In genomic region chr18:49795612-49796552, GRCh38 we compare ENCODE assay signal across 27 cellular contexts. TPM values are rescaled to one million over a fixed set of nuclear protein-coding genes. Genes with fewer than 3 reads are reported as not detected.
DNase-seq lines count a peak whose midpoint lies in the region; FAIRE-seq and TF ChIP-seq lines count a peak whose summit lies in the region.
"Had no signal": no experiment of that assay in that cellular context is flagged by ENCODE, and none has a peak within 500 bp of the region (broad histone marks: within the 10 kb centered on the region; RNA-seq: fewer than 3 reads in every experiment).

No MANE protein-coding gene starts in this region.

- no peak overlapping the region for H3K4me3 Mint-ChIP-seq in activated T-helper 2 cell treated with anti-CD3 and anti-CD28 coated beads, Interferon-gamma antibody, Interleukin-2, Interleukin-4, amounts not matched to agents 10 μg/mL and 5 μg/mL and 100 μg/mL, durations not matched to agents 14 hours and 24 hours and 36 hours (ENCODE audit: low read depth)
- H3K4me3 Mint-ChIP-seq: neural progenitor cell; stimulated activated memory B cell treated with anti-CD40 and anti-IgM and Interleukin-4, amounts not matched to agents 10 μg/mL and 1 μg/mL and 100 μg/mL, for 72 hours had no signal

- no peak overlapping the region for H3K4me3 ChIP-seq in adrenal gland
- H3K4me3 ChIP-seq: body of pancreas, GM12878, lower lobe of right lung, mucosa of descending colon, neural progenitor cell, SJSA1 had no signal

- TF ChIP-seq CTCF in D721Med (IDR thresholded peaks at IDR 0.05; ENCODE audit: insufficient read depth, missing control alignments) (no peak), adrenal gland (IDR thresholded peaks at IDR 0.05) (no peak)

- peaks cover 0 to 34% of the 10 kb centered on the region in 2 donors for H3K36me3 ChIP-seq in adrenal gland (replicated peaks in 1 of 2)

- peak overlapping the region; percentile 44 for H3K27ac Mint-ChIP-seq in activated T-helper 2 cell treated with anti-CD3 and anti-CD28 coated beads, Interferon-gamma antibody, Interleukin-2, Interleukin-4, amounts not matched to agents 10 μg/mL and 5 μg/mL and 100 μg/mL, durations not matched to agents 14 hours and 24 hours and 36 hours
- H3K27ac Mint-ChIP-seq: neural progenitor cell; stimulated activated memory B cell treated with anti-CD40 and anti-IgM and Interleukin-4, amounts not matched to agents 10 μg/mL and 1 μg/mL and 100 μg/mL, for 72 hours had no signal

- no peaks in the 10 kb centered on the region for H3K27me3 ChIP-seq in adrenal gland
- H3K27me3 ChIP-seq: body of pancreas, neural progenitor cell, SJSA1 had no signal

- no peaks in the 10 kb centered on the region for H3K4me1 ChIP-seq in adrenal gland (replicated peaks in 1 of 2)
- H3K4me1 ChIP-seq: lower lobe of right lung, neural progenitor cell had no signal

- DNase-seq in D721Med (ENCODE audit: insufficient read length, low spot score) (no peak), DMS53 treated with DMSO at 0.1 percent for 48 hours (lab: John Stamatoyannopoulos, UW; ENCODE audit: unreplicated experiment) (peak; percentile 18), iris pigment epithelial cell (ENCODE audit: low read depth) (peak; percentile 49), KBM-7 (no peak), adrenal gland (no peak), A172 (ENCODE audit: low spot score) (no peak)
- no peak for DNase-seq in activated T-helper 2 cell treated with anti-CD3 and anti-CD28 coated beads, Interferon-gamma antibody, Interleukin-2, Interleukin-4, amounts not matched to agents 10 μg/mL and 5 μg/mL and 100 μg/mL, durations not matched to agents 14 hours and 24 hours and 36 hours (ENCODE audit: low spot score)
- DNase-seq: activated CD8-positive, alpha-beta memory T cell treated with anti-CD3 and anti-CD28 coated beads for 24 hours; body of pancreas; lower lobe of right lung; mucosa of descending colon; NCI-H1436; NCI-H345; NCI-H748 treated with DMSO at 0.1 percent for 48 hours; posterior cingulate gyrus; RPMI8226; stimulated activated CD4-positive, alpha-beta T cell treated with anti-CD3 and anti-CD28 coated beads, Interleukin-4, amount 100 ng/mL, for 4 hours; T-helper 1 cell had no signal

- H3K4me1 Mint-ChIP-seq in activated T-helper 2 cell treated with anti-CD3 and anti-CD28 coated beads, Interferon-gamma antibody, Interleukin-2, Interleukin-4, amounts not matched to agents 10 μg/mL and 5 μg/mL and 100 μg/mL, durations not matched to agents 14 hours and 24 hours and 36 hours (ENCODE audit: low read depth): peaks cover 17% of the 10 kb centered on the region
- H3K4me1 Mint-ChIP-seq: stimulated activated memory B cell treated with anti-CD40 and anti-IgM and Interleukin-4, amounts not matched to agents 10 μg/mL and 1 μg/mL and 100 μg/mL, for 72 hours had no signal

- in situ Hi-C loops in KBM-7 (cut with MboI; ENCODE audit: low pct_unique_long_range_greater_than_20kb, low sequenced_read_pairs): no loop called here

- H3K27me3 Mint-ChIP-seq in activated T-helper 2 cell treated with anti-CD3 and anti-CD28 coated beads, Interferon-gamma antibody, Interleukin-2, Interleukin-4, amounts not matched to agents 10 μg/mL and 5 μg/mL and 100 μg/mL, durations not matched to agents 14 hours and 24 hours and 36 hours (ENCODE audit: low read depth): no peaks in the 10 kb centered on the region
- H3K27me3 Mint-ChIP-seq: stimulated activated memory B cell treated with anti-CD40 and anti-IgM and Interleukin-4, amounts not matched to agents 10 μg/mL and 1 μg/mL and 100 μg/mL, for 72 hours had no signal

- 94 to 97% (median 95%) methylated on average over 7 of the region's 7 CpGs for WGBS in adrenal gland, 4 donors

- H3K27ac ChIP-seq in adrenal gland: no peak overlapping the region
- H3K27ac ChIP-seq: C4-2B, epithelial cell of prostate, lower lobe of right lung, neural progenitor cell, SJSA1 had no signal

- intact Hi-C loops in activated T-helper 2 cell treated with anti-CD3 and anti-CD28 coated beads, Interferon-gamma antibody, Interleukin-2, Interleukin-4, amounts not matched to agents 10 μg/mL and 5 μg/mL and 100 μg/mL, durations not matched to agents 14 hours and 24 hours and 36 hours (cut with micrococcal nuclease): loop anchor here (2.0 kb wide), 1 partner anchor 15 kb away; no protein-coding TSS in a partner anchor
- intact Hi-C loops in adrenal gland (cut with DNase I): no loop called here

- H3K36me3 Mint-ChIP-seq in activated T-helper 2 cell treated with anti-CD3 and anti-CD28 coated beads, Interferon-gamma antibody, Interleukin-2, Interleukin-4, amounts not matched to agents 10 μg/mL and 5 μg/mL and 100 μg/mL, durations not matched to agents 14 hours and 24 hours and 36 hours (ENCODE audit: low read depth): peaks cover 75% of the 10 kb centered on the region

- no peaks in the 10 kb centered on the region for H3K9me3 ChIP-seq in adrenal gland (replicated peaks in 1 of 3)
- H3K9me3 ChIP-seq: body of pancreas, lower lobe of right lung, mucosa of descending colon, SJSA1 had no signal

- TF ChIP-seq POLR2A in adrenal gland (IDR thresholded peaks at IDR 0.05): no peak

- peak; percentile 71 for FAIRE-seq in D721Med (lab: Jason Lieb, UNC)
- FAIRE-seq: GM12878, HTR-8/SVneo, keratinocyte had no signal

- no peaks in the 10 kb centered on the region for H3K9me3 Mint-ChIP-seq in activated T-helper 2 cell treated with anti-CD3 and anti-CD28 coated beads, Interferon-gamma antibody, Interleukin-2, Interleukin-4, amounts not matched to agents 10 μg/mL and 5 μg/mL and 100 μg/mL, durations not matched to agents 14 hours and 24 hours and 36 hours
- H3K9me3 Mint-ChIP-seq: activated naive CD4-positive, alpha-beta T cell treated with anti-CD3 and anti-CD28 coated beads, Interleukin-2, amount 50 U/mL, for 72 hours; stimulated activated memory B cell treated with anti-CD40 and anti-IgM and Interleukin-4, amounts not matched to agents 10 μg/mL and 1 μg/mL and 100 μg/mL, for 72 hours had no signal

RNA-seq across cellular contexts. Expression of gene ACAA2, which starts 17.5 kb away (rescaled TPM):
- total RNA-seq in activated T-helper 2 cell treated with anti-CD3 and anti-CD28 coated beads, Interferon-gamma antibody, Interleukin-2, Interleukin-4, amounts not matched to agents 10 μg/mL and 5 μg/mL and 100 μg/mL, durations not matched to agents 14 hours and 24 hours and 36 hours: 82.9 and 85.7 TPM in 2 replicates
- total RNA-seq in adrenal gland: 100 to 1,000 TPM in 4 of 8 donors, 10 to 100 TPM in 4; 67.6 to 128 (median 105) TPM
- 100 to 1,000 TPM in 1 of 3 donors, 10 to 100 TPM in 2; 21.4 to 197 (median 29.3) TPM for polyA plus RNA-seq in adrenal gland
- 56.9 and 61.0 TPM in 2 replicates for total RNA-seq in A172 (2014; rRNA removed; shearing (Covaris generic))

Comparison
In these comparisons a context has a peak if more than half of its experiments do, and no peak if none do; other contexts are left out.
1. DNase-seq: peak in DMS53 treated with DMSO at 0.1 percent for 48 hours (single experiment) and iris pigment epithelial cell (single experiment); none in D721Med (single experiment), activated T-helper 2 cell treated with anti-CD3 and anti-CD28 coated beads, Interferon-gamma antibody, Interleukin-2, Interleukin-4, amounts not matched to agents 10 μg/mL and 5 μg/mL and 100 μg/mL, durations not matched to agents 14 hours and 24 hours and 36 hours (single experiment), KBM-7 (single experiment), adrenal gland (0 of 7) and A172 (single experiment).